26 cellular contexts compared by ENCODE assay signal in genomic region chr6:135383766-135384165, GRCh38.
"Had no signal": no experiment of that assay in that cellular context is flagged by ENCODE, and none has a peak within 500 bp of the region (broad histone marks: within the 10 kb centered on the region; RNA-seq: fewer than 3 reads in every experiment).

No MANE protein-coding gene starts in this region.

- H3K27ac ChIP-seq: adrenal gland, ascending aorta, brain microvascular endothelial cell, colonic mucosa, dorsolateral prefrontal cortex, epithelial cell of prostate, gastroesophageal sphincter, spleen, thoracic aorta, upper lobe of left lung had no signal

- H3K27me3 ChIP-seq: adrenal gland, ascending aorta, brain microvascular endothelial cell, colonic mucosa, dorsolateral prefrontal cortex, gastroesophageal sphincter, spleen, upper lobe of left lung had no signal

- DNase-seq: activated CD4-positive, alpha-beta T cell treated with anti-CD3 and anti-CD28 coated beads for 4 hours; activated CD4-positive, alpha-beta T cell treated with anti-CD3 and anti-CD28 coated beads, Interleukin-2, amount 50 U/mL, for 48 hours; activated CD4-positive, CD25-positive, alpha-beta regulatory T cell; activated CD8-positive, alpha-beta memory T cell treated with anti-CD3 and anti-CD28 coated beads, Interleukin-2, amount 50 U/mL, for 48 hours; activated naive CD4-positive, alpha-beta T cell; activated T-cell treated with anti-CD3 and anti-CD28 coated beads, Interleukin-2, amount 50 U/mL, for 4 hours; adrenal gland; brain microvascular endothelial cell; central memory CD4-positive, alpha-beta T cell; colonic mucosa; dorsolateral prefrontal cortex; effector memory CD8-positive, alpha-beta T cell; head of caudate nucleus; hypothalamus; left ventricle myocardium superior; mammary epithelial cell; posterior cingulate gyrus; retina; spleen; stimulated activated CD4-positive, alpha-beta T cell treated with anti-CD3 and anti-CD28 coated beads, Interleukin-4, amount 100 ng/mL, for 24 hours; stimulated activated naive CD4-positive, alpha-beta T cell treated with Interleukin-2 at 50 U/mL for 16 hours; upper lobe of left lung had no signal

- H3K4me3 ChIP-seq: adrenal gland, ascending aorta, colonic mucosa, dorsolateral prefrontal cortex, gastroesophageal sphincter, spleen, thoracic aorta, upper lobe of left lung had no signal

- H3K36me3 ChIP-seq: adrenal gland, ascending aorta, colonic mucosa, thoracic aorta, upper lobe of left lung had no signal

- ATAC-seq: activated T-cell treated with anti-CD3 and anti-CD28 coated beads, Interleukin-2, amount 50 U/mL, for 4 hours; effector memory CD8-positive, alpha-beta T cell; gastroesophageal sphincter; left ventricle myocardium superior had no signal

- H3K4me1 ChIP-seq: adrenal gland, ascending aorta, colonic mucosa, gastroesophageal sphincter, spleen, upper lobe of left lung had no signal

- H3K9me3 ChIP-seq: adrenal gland, ascending aorta, colonic mucosa, gastroesophageal sphincter, spleen, thoracic aorta, upper lobe of left lung had no signal
